ENCODE assay signal across 1 cellular context in genomic region chr4:119142837-119143236, GRCh38.
A peak's percentile ranks its signal among the peaks of the same experiment; 100 is the strongest.
TF ChIP-seq lines count a peak whose summit lies in the region.

No MANE protein-coding gene starts in this region.

TF ChIP-seq in K562, 482 proteins besides CTCF, POLR2A, EP300 and RAD21 (continued from another document):
- TF ChIP-seq, protein P1, sequence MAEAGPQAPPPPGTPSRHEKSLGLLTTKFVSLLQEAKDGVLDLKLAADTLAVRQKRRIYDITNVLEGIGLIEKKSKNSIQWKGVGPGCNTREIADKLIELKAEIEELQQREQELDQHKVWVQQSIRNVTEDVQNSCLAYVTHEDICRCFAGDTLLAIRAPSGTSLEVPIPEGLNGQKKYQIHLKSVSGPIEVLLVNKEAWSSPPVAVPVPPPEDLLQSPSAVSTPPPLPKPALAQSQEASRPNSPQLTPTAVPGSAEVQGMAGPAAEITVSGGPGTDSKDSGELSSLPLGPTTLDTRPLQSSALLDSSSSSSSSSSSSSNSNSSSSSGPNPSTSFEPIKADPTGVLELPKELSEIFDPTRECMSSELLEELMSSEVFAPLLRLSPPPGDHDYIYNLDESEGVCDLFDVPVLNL (CRISPR knock-in tag; IDR thresholded peaks at IDR 0.05; ENCODE audit: low read depth): no peak
- TF ChIP-seq LARP7 (IDR thresholded peaks at IDR 0.05): no peak
- TF ChIP-seq MAFF (IDR thresholded peaks at IDR 0.05; ENCODE audit: low read length): peak; percentile 93
- TF ChIP-seq PRPF4 (IDR thresholded peaks at IDR 0.05; ENCODE audit: insufficient read depth, low read depth, low read length, poor library complexity, severe bottlenecking): no peak
- no peak for TF ChIP-seq ZNF24 (IDR thresholded peaks at IDR 0.05)
- no peak for TF ChIP-seq ZNF324 (CRISPR knock-in tag; IDR thresholded peaks at IDR 0.05)
- TF ChIP-seq CHD2 (IDR thresholded peaks at IDR 0.05; ENCODE audit: low read depth, low read length): no peak
- TF ChIP-seq PCBP1 (IDR thresholded peaks at IDR 0.05; ENCODE audit: low read depth, low read length, poor library complexity, severe bottlenecking): no peak
- TF ChIP-seq ZNF316 (IDR thresholded peaks at IDR 0.05): peak; percentile 89
- peak; percentile 30; the same call in 1 of the 2 replicates for TF ChIP-seq NFE2L1 (tag; IDR thresholded peaks at IDR 0.05; ENCODE audit: borderline replicate concordance, low read depth)
- TF ChIP-seq TSC22D4 (tag; IDR thresholded peaks at IDR 0.05): no peak
- peak in 1 of 2 experiments; percentile 23; a peak in 1 of 4 replicates for TF ChIP-seq TRIM24 (IDR thresholded peaks at IDR 0.05)
- TF ChIP-seq MAFK (IDR thresholded peaks at IDR 0.05; ENCODE audit: low read length): peak; percentile 95
- TF ChIP-seq, protein P2, sequence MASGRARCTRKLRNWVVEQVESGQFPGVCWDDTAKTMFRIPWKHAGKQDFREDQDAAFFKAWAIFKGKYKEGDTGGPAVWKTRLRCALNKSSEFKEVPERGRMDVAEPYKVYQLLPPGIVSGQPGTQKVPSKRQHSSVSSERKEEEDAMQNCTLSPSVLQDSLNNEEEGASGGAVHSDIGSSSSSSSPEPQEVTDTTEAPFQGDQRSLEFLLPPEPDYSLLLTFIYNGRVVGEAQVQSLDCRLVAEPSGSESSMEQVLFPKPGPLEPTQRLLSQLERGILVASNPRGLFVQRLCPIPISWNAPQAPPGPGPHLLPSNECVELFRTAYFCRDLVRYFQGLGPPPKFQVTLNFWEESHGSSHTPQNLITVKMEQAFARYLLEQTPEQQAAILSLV (tag; IDR thresholded peaks at IDR 0.05): no peak
- TF ChIP-seq ZBTB17 (CRISPR knock-in tag; IDR thresholded peaks at IDR 0.05): no peak
- peak; percentile 80 for TF ChIP-seq C11orf30 (IDR thresholded peaks at IDR 0.05; ENCODE audit: low read depth)
- no peak for TF ChIP-seq SAP30 (IDR thresholded peaks at IDR 0.05; ENCODE audit: borderline replicate concordance, insufficient read depth, low read depth, low read length, poor library complexity, severe bottlenecking)
- no peak for TF ChIP-seq CEBPG (CRISPR knock-in tag; IDR thresholded peaks at IDR 0.05)
- TF ChIP-seq CEBPG (tag; conservative IDR thresholded peaks at IDR 0.05 in 1 of 2, IDR thresholded peaks at IDR 0.05 in 1 of 2): peak in 1 of 2 experiments; percentile 44; a peak in 1 of 4 replicates
- no peak for TF ChIP-seq HDAC2 (IDR thresholded peaks at IDR 0.05)
- peak; percentile 47; the same call in 1 of the 2 replicates for TF ChIP-seq NFE2 (IDR thresholded peaks at IDR 0.05; ENCODE audit: low read depth)
- TF ChIP-seq, protein P3, sequence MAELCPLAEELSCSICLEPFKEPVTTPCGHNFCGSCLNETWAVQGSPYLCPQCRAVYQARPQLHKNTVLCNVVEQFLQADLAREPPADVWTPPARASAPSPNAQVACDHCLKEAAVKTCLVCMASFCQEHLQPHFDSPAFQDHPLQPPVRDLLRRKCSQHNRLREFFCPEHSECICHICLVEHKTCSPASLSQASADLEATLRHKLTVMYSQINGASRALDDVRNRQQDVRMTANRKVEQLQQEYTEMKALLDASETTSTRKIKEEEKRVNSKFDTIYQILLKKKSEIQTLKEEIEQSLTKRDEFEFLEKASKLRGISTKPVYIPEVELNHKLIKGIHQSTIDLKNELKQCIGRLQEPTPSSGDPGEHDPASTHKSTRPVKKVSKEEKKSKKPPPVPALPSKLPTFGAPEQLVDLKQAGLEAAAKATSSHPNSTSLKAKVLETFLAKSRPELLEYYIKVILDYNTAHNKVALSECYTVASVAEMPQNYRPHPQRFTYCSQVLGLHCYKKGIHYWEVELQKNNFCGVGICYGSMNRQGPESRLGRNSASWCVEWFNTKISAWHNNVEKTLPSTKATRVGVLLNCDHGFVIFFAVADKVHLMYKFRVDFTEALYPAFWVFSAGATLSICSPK (IDR thresholded peaks at IDR 0.05; ENCODE audit: borderline replicate concordance): no peak
- TF ChIP-seq MAFG (tag; conservative IDR thresholded peaks at IDR 0.05): peak; percentile 88
- TF ChIP-seq ZNF197 (CRISPR knock-in tag; IDR thresholded peaks at IDR 0.05; ENCODE audit: low read depth): no peak
